ENCODE assay signal across 25 cellular contexts in genomic region chr5:177973066-177973635, GRCh38. TPM values are rescaled to one million over a fixed set of nuclear protein-coding genes. Genes with fewer than 3 reads are reported as not detected.
"Had no signal": no experiment of that assay in that cellular context is flagged by ENCODE, and none has a peak within 500 bp of the region (broad histone marks: within the 10 kb centered on the region; RNA-seq: fewer than 3 reads in every experiment).

No MANE protein-coding gene starts in this region.

- H3K27ac ChIP-seq: adrenal gland, cardiac muscle cell, gastroesophageal sphincter, neutrophil, parathyroid adenoma, tibial artery had no signal

- H3K9me3 ChIP-seq: adrenal gland, gastroesophageal sphincter, neutrophil had no signal

- ATAC-seq: activated T-helper 17 cell treated with anti-CD3 and anti-CD28 coated beads, Interleukin-2, amount 50 U/mL, for 72 hours; gastroesophageal sphincter; right cardiac atrium; WTC11 had no signal

- DNase-seq: activated CD8-positive, alpha-beta memory T cell treated with anti-CD3 and anti-CD28 coated beads for 24 hours; activated CD8-positive, alpha-beta memory T cell treated with anti-CD3 and anti-CD28 coated beads, Interleukin-2, amount 50 U/mL, for 4 hours; activated T-cell treated with anti-CD3 and anti-CD28 coated beads, Interleukin-2, amount 50 U/mL, for 24 hours; erythroblast; head of caudate nucleus; hypothalamus; right cardiac atrium; stimulated activated CD4-positive, alpha-beta T cell treated with anti-CD3 and anti-CD28 coated beads, Interleukin-12 subunit alpha, Interleukin-12 subunit beta, amount 100 ng/mL, for 4 hours; stimulated activated CD4-positive, alpha-beta T cell treated with anti-CD3 and anti-CD28 coated beads, Interleukin-4, amount 100 ng/mL, for 4 hours; T1000; tibial artery had no signal

- H3K79me2 ChIP-seq: parathyroid adenoma had no signal

- H3K4me3 ChIP-seq: adrenal gland, cardiac muscle cell, gastroesophageal sphincter, tibial artery had no signal

- H3K9ac ChIP-seq: parathyroid adenoma had no signal

- H3K36me3 ChIP-seq: adrenal gland, cardiac muscle cell, gastroesophageal sphincter, neutrophil, tibial artery had no signal

- H2AFZ ChIP-seq: parathyroid adenoma had no signal

- H3K27me3 ChIP-seq: cardiac muscle cell had no signal

- H3K4me1 ChIP-seq: adrenal gland, gastroesophageal sphincter, parathyroid adenoma, tibial artery had no signal

RNA-seq across cellular contexts. Expression of gene PROP1, which starts 22.9 kb away (rescaled TPM):
- total RNA-seq: activated T-helper 17 cell treated with anti-CD3 and anti-CD28 coated beads, Interleukin-2, amount 50 U/mL, for 72 hours; adrenal gland; cardiac muscle cell; cerebellum; gastroesophageal sphincter; liver; mononuclear cell; myocyte; pulmonary artery endothelial cell; right cardiac atrium; skeletal muscle tissue; urinary bladder; WTC11 had no signal
- polyA plus RNA-seq: adrenal gland, cardiac muscle cell, liver, right cardiac atrium, urinary bladder had no signal
